In genomic region chr13:73177017-73177416, GRCh38 we compare ENCODE assay signal across 30 cellular contexts.
"Had no signal": no experiment of that assay in that cellular context is flagged by ENCODE, and none has a peak within 500 bp of the region (broad histone marks: within the 10 kb centered on the region; RNA-seq: fewer than 3 reads in every experiment).

No MANE protein-coding gene starts in this region.

- H3K27ac ChIP-seq: ascending aorta, SK-N-MC, WERI-Rb-1 had no signal

- H3K9me3 Mint-ChIP-seq: activated CD4-positive, alpha-beta T cell treated with anti-CD3 and anti-CD28 coated beads, Interleukin-2, amount 10 ng/mL, durations not matched to agents 24 days and 14 days; activated CD8-positive, alpha-beta T cell treated with anti-CD3 and anti-CD28 coated beads for 36 hours; activated naive CD4-positive, alpha-beta T cell treated with anti-CD3 and anti-CD28 coated beads, Interleukin-2, amount 50 U/mL, for 24 hours; activated naive CD8-positive, alpha-beta T cell treated with anti-CD3 and anti-CD28 coated beads, Interleukin-2, amount 10 ng/mL, durations not matched to agents 7 days and 5 days; activated T-cell treated with anti-CD3 and anti-CD28 coated beads, Interleukin-2, amount 50 U/mL, for 72 hours; activated T-helper 2 cell treated with anti-CD3 and anti-CD28 coated beads, Interferon-gamma antibody, Interleukin-2, Interleukin-4, amounts not matched to agents 10 μg/mL and 5 μg/mL and 100 μg/mL, durations not matched to agents 14 hours and 24 hours and 36 hours had no signal

- H3K4me1 Mint-ChIP-seq: activated CD4-positive, alpha-beta T cell treated with anti-CD3 and anti-CD28 coated beads, Interleukin-2, amount 10 ng/mL, durations not matched to agents 24 days and 14 days; activated naive CD4-positive, alpha-beta T cell treated with anti-CD3 and anti-CD28 coated beads, Interleukin-2, amount 50 U/mL, for 24 hours; activated naive CD8-positive, alpha-beta T cell treated with anti-CD3 and anti-CD28 coated beads, Interleukin-2, amount 10 ng/mL, durations not matched to agents 7 days and 5 days had no signal

- H3K27me3 ChIP-seq: ascending aorta had no signal

- H3K36me3 Mint-ChIP-seq: activated naive CD4-positive, alpha-beta T cell treated with anti-CD3 and anti-CD28 coated beads, Interleukin-2, amount 50 U/mL, for 24 hours; activated naive CD8-positive, alpha-beta T cell treated with anti-CD3 and anti-CD28 coated beads, Interleukin-2, amount 10 ng/mL, durations not matched to agents 7 days and 5 days had no signal

- ATAC-seq: activated CD8-positive, alpha-beta T cell treated with anti-CD3 and anti-CD28 coated beads for 36 hours; activated T-cell treated with anti-CD3 and anti-CD28 coated beads, Interleukin-2, amount 50 U/mL, for 72 hours; PC-3 had no signal

- H3K4me3 Mint-ChIP-seq: activated CD4-positive, alpha-beta T cell treated with anti-CD3 and anti-CD28 coated beads, Interleukin-2, amount 10 ng/mL, durations not matched to agents 24 days and 14 days; activated CD8-positive, alpha-beta T cell treated with anti-CD3 and anti-CD28 coated beads for 36 hours; activated naive CD4-positive, alpha-beta T cell treated with anti-CD3 and anti-CD28 coated beads, Interleukin-2, amount 50 U/mL, for 24 hours; activated naive CD8-positive, alpha-beta T cell treated with anti-CD3 and anti-CD28 coated beads, Interleukin-2, amount 10 ng/mL, durations not matched to agents 7 days and 5 days; activated T-cell treated with anti-CD3 and anti-CD28 coated beads, Interleukin-2, amount 50 U/mL, for 72 hours had no signal

- H3K9me3 ChIP-seq: ascending aorta had no signal

- H3K27me3 Mint-ChIP-seq: activated CD4-positive, alpha-beta T cell treated with anti-CD3 and anti-CD28 coated beads, Interleukin-2, amount 10 ng/mL, durations not matched to agents 24 days and 14 days; activated CD8-positive, alpha-beta T cell treated with anti-CD3 and anti-CD28 coated beads for 36 hours; activated naive CD4-positive, alpha-beta T cell treated with anti-CD3 and anti-CD28 coated beads, Interleukin-2, amount 50 U/mL, for 24 hours had no signal

- H3K27ac Mint-ChIP-seq: activated CD4-positive, alpha-beta T cell treated with anti-CD3 and anti-CD28 coated beads, Interleukin-2, amount 10 ng/mL, durations not matched to agents 24 days and 14 days; activated CD8-positive, alpha-beta T cell treated with anti-CD3 and anti-CD28 coated beads for 36 hours; activated naive CD4-positive, alpha-beta T cell treated with anti-CD3 and anti-CD28 coated beads, Interleukin-2, amount 50 U/mL, for 24 hours; activated naive CD8-positive, alpha-beta T cell treated with anti-CD3 and anti-CD28 coated beads, Interleukin-2, amount 10 ng/mL, durations not matched to agents 7 days and 5 days; activated T-cell treated with anti-CD3 and anti-CD28 coated beads, Interleukin-2, amount 50 U/mL, for 72 hours; activated T-helper 2 cell treated with anti-CD3 and anti-CD28 coated beads, Interferon-gamma antibody, Interleukin-2, Interleukin-4, amounts not matched to agents 10 μg/mL and 5 μg/mL and 100 μg/mL, durations not matched to agents 14 hours and 24 hours and 36 hours had no signal

- H3K4me1 ChIP-seq: ascending aorta had no signal

- H3K36me3 ChIP-seq: ascending aorta, WERI-Rb-1 had no signal

- H3K4me3 ChIP-seq: ascending aorta, SK-N-MC had no signal

- FAIRE-seq: RCC 7860 had no signal

- DNase-seq: activated CD4-positive, alpha-beta T cell treated with anti-CD3 and anti-CD28 coated beads, Interleukin-2, amount 10 ng/mL, durations not matched to agents 24 days and 14 days; activated CD4-positive, alpha-beta T cell treated with anti-CD3 and anti-CD28 coated beads, Interleukin-2, amount 50 U/mL, for 4 hours; activated CD8-positive, alpha-beta T cell treated with anti-CD3 and anti-CD28 coated beads for 36 hours; activated gamma-delta T cell; activated naive CD4-positive, alpha-beta T cell treated with Interleukin-2 at 50 U/mL for 16 hours; activated naive CD8-positive, alpha-beta T cell treated with anti-CD3 and anti-CD28 coated beads, Interleukin-2, amount 10 ng/mL, durations not matched to agents 7 days and 5 days; activated T-cell treated with anti-CD3 and anti-CD28 coated beads, Interleukin-2, amount 50 U/mL, for 1 hour; activated T-cell treated with anti-CD3 and anti-CD28 coated beads, Interleukin-2, amount 50 U/mL, for 72 hours; amygdala; KG1; NCI-H1092 treated with DMSO at 0.1 percent for 48 hours; NCI-H1417; NCI-H146; NCI-H187; NCI-H2029 treated with DMSO at 0.1 percent for 48 hours; NCI-H2107; NCI-H2171; NCI-H510A; NCI-H526; NCI-H748 treated with DMSO at 0.1 percent for 48 hours; NK-92 treated with Interleukin-12 subunit alpha and Interleukin-12 subunit beta, amount 100 ng/mL, for 24 hours; PC-3; Right ventricle myocardium superior; T1000; WERI-Rb-1 had no signal
